In the genomic region with DNA sequence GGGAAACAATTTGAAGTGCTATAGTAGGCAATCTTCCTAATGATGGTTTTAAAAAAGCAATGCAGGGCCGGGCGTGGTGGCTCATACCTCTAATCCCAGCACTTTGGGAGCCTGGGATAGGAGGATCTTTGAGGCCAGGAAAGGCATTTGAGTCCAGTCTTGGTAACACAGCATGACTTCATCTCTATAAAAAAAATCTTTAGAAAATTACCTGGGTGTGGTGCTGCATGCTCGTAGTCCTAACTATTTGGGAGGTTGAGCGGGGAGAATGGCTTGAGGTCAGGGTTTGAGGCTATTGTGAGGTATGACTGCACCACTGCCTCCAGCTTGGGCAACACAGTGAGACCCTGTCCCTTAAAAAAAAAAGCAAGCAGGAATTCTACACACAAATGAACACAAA, we compare ENCODE assay signal across 18 cellular contexts.
DNase-seq lines count a peak whose midpoint lies in the region; ATAC-seq and TF ChIP-seq lines count a peak whose summit lies in the region.
"Had no signal": no experiment of that assay in that cellular context is flagged by ENCODE, and none has a peak within 500 bp of the region (broad histone marks: within the 10 kb centered on the region; RNA-seq: fewer than 3 reads in every experiment).

No MANE protein-coding gene starts in this region.

- H3K4me1 Mint-ChIP-seq in T-helper 17 cell (no peaks in the 10 kb centered on the region), immature natural killer cell (no peaks in the 10 kb centered on the region)
- H3K4me1 Mint-ChIP-seq in activated T-helper 2 cell treated with anti-CD3 and anti-CD28 coated beads, Interferon-gamma antibody, Interleukin-2, Interleukin-4, amounts not matched to agents 10 μg/mL and 5 μg/mL and 100 μg/mL, durations not matched to agents 14 hours and 24 hours and 36 hours (ENCODE audit: low read depth), result no peaks in the 10 kb centered on the region
- H3K4me1 Mint-ChIP-seq: B cell had no signal

- no peak for ATAC-seq in T-helper 17 cell
- ATAC-seq in HG02884 (IDR thresholded peaks at IDR 0.05; ENCODE audit: unreplicated experiment), result no peak
- no peak for ATAC-seq in GM18505 (IDR thresholded peaks at IDR 0.05; ENCODE audit: unreplicated experiment)
- ATAC-seq: A549; CD8-positive, alpha-beta T cell had no signal

- no peak for TF ChIP-seq POLR2A in GM18505 (IDR thresholded peaks at IDR 0.05; ENCODE audit: borderline replicate concordance, extremely low read depth, insufficient read depth, insufficient read length)

- H3K27me3 Mint-ChIP-seq in T-helper 17 cell (peaks cover 13% of the 10 kb centered on the region), immature natural killer cell (ENCODE audit: low read depth in 3 of 3) (peaks cover 0 to 2% (median 0%) of the 10 kb centered on the region in 3 donors)
- H3K27me3 Mint-ChIP-seq in activated T-helper 2 cell treated with anti-CD3 and anti-CD28 coated beads, Interferon-gamma antibody, Interleukin-2, Interleukin-4, amounts not matched to agents 10 μg/mL and 5 μg/mL and 100 μg/mL, durations not matched to agents 14 hours and 24 hours and 36 hours (ENCODE audit: low read depth), result peaks cover 3% of the 10 kb centered on the region

- intact Hi-C loops in activated T-helper 2 cell treated with anti-CD3 and anti-CD28 coated beads, Interferon-gamma antibody, Interleukin-2, Interleukin-4, amounts not matched to agents 10 μg/mL and 5 μg/mL and 100 μg/mL, durations not matched to agents 14 hours and 24 hours and 36 hours (cut with micrococcal nuclease), result no loop called here

- no peaks in the 10 kb centered on the region for H3K36me3 Mint-ChIP-seq in T-helper 17 cell (ENCODE audit: low read depth)
- no peaks in the 10 kb centered on the region for H3K36me3 Mint-ChIP-seq in activated T-helper 2 cell treated with anti-CD3 and anti-CD28 coated beads, Interferon-gamma antibody, Interleukin-2, Interleukin-4, amounts not matched to agents 10 μg/mL and 5 μg/mL and 100 μg/mL, durations not matched to agents 14 hours and 24 hours and 36 hours (ENCODE audit: low read depth)
- H3K36me3 Mint-ChIP-seq in immature natural killer cell, result no peaks in the 10 kb centered on the region
- H3K36me3 Mint-ChIP-seq: CD8-positive, alpha-beta T cell had no signal

- H3K9me3 ChIP-seq in T-helper 17 cell (ENCODE audit: control insufficient read depth, low read length, poor library complexity, severe bottlenecking), result no peaks in the 10 kb centered on the region
- H3K9me3 ChIP-seq: A549; BLaER1 treated with 17β-estradiol and CSF1 and Interleukin-3, amounts not matched to agents 10 nM and 100 nM; Caco-2 had no signal

- no peak for TF ChIP-seq CTCF in epithelial cell of esophagus (IDR thresholded peaks at IDR 0.05; ENCODE audit: insufficient read depth, low read depth, low read length, missing control alignments)

- DNase-seq in NCI-H69 (lab: John Stamatoyannopoulos, UW) (peak; percentile 15), T-helper 17 cell (no peak), epithelial cell of esophagus (ENCODE audit: low read depth) (peak; percentile 3), myocyte (ENCODE audit: low read depth) (peak; percentile 55), immature natural killer cell (no peak)
- DNase-seq in activated T-helper 2 cell treated with anti-CD3 and anti-CD28 coated beads, Interferon-gamma antibody, Interleukin-2, Interleukin-4, amounts not matched to agents 10 μg/mL and 5 μg/mL and 100 μg/mL, durations not matched to agents 14 hours and 24 hours and 36 hours (ENCODE audit: low spot score), result no peak
- DNase-seq: AML-193; Caco-2; Calu3; CD4-positive, alpha-beta T cell; CD8-positive, alpha-beta T cell; DMS79 treated with DMSO at 0.1 percent for 48 hours; GF-D8 had no signal

- no peak overlapping the region for H3K27ac Mint-ChIP-seq in T-helper 17 cell
- H3K27ac Mint-ChIP-seq in activated T-helper 2 cell treated with anti-CD3 and anti-CD28 coated beads, Interferon-gamma antibody, Interleukin-2, Interleukin-4, amounts not matched to agents 10 μg/mL and 5 μg/mL and 100 μg/mL, durations not matched to agents 14 hours and 24 hours and 36 hours, result no peak overlapping the region
- no peak overlapping the region for H3K27ac Mint-ChIP-seq in immature natural killer cell
- H3K27ac Mint-ChIP-seq: B cell; CD4-positive, alpha-beta T cell; CD8-positive, alpha-beta T cell had no signal

- no peaks in the 10 kb centered on the region for H3K9me3 Mint-ChIP-seq in activated T-helper 2 cell treated with anti-CD3 and anti-CD28 coated beads, Interferon-gamma antibody, Interleukin-2, Interleukin-4, amounts not matched to agents 10 μg/mL and 5 μg/mL and 100 μg/mL, durations not matched to agents 14 hours and 24 hours and 36 hours
- no peaks in the 10 kb centered on the region for H3K9me3 Mint-ChIP-seq in immature natural killer cell
- H3K9me3 Mint-ChIP-seq: CD4-positive, alpha-beta T cell; CD8-positive, alpha-beta T cell had no signal

- H3K4me3 ChIP-seq in epithelial cell of esophagus (ENCODE audit: low read length), result no peak overlapping the region
- H3K4me3 ChIP-seq: A549; BLaER1 treated with 17β-estradiol and CSF1 and Interleukin-3, amounts not matched to agents 10 nM and 100 nM had no signal

- H3K4me3 Mint-ChIP-seq in T-helper 17 cell, result peak overlapping the region; percentile 7
- H3K4me3 Mint-ChIP-seq in activated T-helper 2 cell treated with anti-CD3 and anti-CD28 coated beads, Interferon-gamma antibody, Interleukin-2, Interleukin-4, amounts not matched to agents 10 μg/mL and 5 μg/mL and 100 μg/mL, durations not matched to agents 14 hours and 24 hours and 36 hours (ENCODE audit: low read depth), result no peak overlapping the region
- no peak overlapping the region for H3K4me3 Mint-ChIP-seq in immature natural killer cell
- H3K4me3 Mint-ChIP-seq: B cell; CD4-positive, alpha-beta T cell; CD8-positive, alpha-beta T cell had no signal

Comparison
In these comparisons a context has a peak if more than half of its experiments do, and no peak if none do; other contexts are left out.
1. DNase-seq: peak in NCI-H69 (single experiment), epithelial cell of esophagus (single experiment) and myocyte (single experiment); none in T-helper 17 cell (0 of 3), activated T-helper 2 cell treated with anti-CD3 and anti-CD28 coated beads, Interferon-gamma antibody, Interleukin-2, Interleukin-4, amounts not matched to agents 10 μg/mL and 5 μg/mL and 100 μg/mL, durations not matched to agents 14 hours and 24 hours and 36 hours (single experiment) and immature natural killer cell (0 of 3).